Comparison of ENCODE assay signal across 8 cellular contexts in the genomic region with DNA sequence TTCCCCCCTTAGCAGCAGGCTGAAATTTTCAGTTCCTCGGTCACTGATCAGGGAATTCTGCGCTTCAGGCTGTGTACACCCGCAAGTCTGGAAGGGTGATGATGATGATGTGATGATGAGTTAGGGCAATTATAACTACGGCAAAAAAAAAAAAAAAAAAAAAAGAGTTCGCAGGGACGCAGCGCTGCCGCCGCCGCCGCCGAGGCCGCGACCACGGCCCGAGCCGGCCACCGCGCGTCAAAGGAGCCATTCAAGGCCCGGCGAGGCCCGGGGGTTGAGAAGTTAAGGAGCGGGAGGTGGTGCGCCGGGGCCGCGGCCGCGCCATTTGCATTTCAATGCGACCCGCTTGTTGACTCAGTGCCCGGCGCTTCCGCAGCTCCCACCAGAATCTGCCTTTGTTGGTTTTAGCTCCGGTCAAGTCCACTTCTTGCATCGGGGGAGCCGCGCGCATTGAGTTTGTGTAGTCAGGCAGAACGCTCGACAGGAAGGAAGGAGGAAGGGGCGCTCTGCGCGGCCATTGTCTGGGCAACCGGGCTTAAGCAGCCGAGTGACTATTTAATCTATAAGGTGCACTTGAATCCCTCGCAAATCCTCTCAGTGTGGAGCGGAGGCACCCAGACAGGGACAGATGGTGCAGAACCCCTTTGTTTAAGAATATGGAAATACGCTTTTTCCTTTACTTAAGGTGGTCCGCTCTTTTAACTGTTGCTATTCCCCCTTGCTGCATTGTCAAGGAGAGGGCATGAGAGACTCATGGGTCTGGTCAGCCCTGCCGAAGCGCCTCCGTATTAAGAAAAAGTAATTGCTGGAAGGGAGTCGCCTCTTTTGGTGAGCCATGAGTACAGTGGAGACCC.
A peak's percentile ranks its signal among the peaks of the same experiment; 100 is the strongest.
DNase-seq lines count a peak whose midpoint lies in the region; ATAC-seq and TF ChIP-seq lines count a peak whose summit lies in the region.

No MANE protein-coding gene starts in this region.

- WGBS in transverse colon (ENCODE audit: low coverage in 1 of 2), 2 donors = 8 to 9% methylated on average over 10 to 55 of the region's 55 CpGs

- TF ChIP-seq CTCF in fibroblast of mammary gland (conservative IDR thresholded peaks at IDR 0.05; ENCODE audit: control insufficient read depth, insufficient read depth, low read depth, low read length) (no peak), transverse colon (IDR thresholded peaks at IDR 0.05) (no peak)

- peaks cover 0 to 5% of the 10 kb centered on the region in 2 donors for H3K4me1 ChIP-seq in mucosa of rectum (ENCODE audit: control insufficient read depth in 2 of 2, insufficient read depth in 2 of 2, low read length in 2 of 2)
- H3K4me1 ChIP-seq in transverse colon = peaks cover 0 to 10% (median 7%) of the 10 kb centered on the region in 4 donors

- no peaks in the 10 kb centered on the region for H3K36me3 ChIP-seq in mucosa of rectum (ENCODE audit: control insufficient read depth in 2 of 2, insufficient read depth in 2 of 2, low read length in 2 of 2)
- H3K36me3 ChIP-seq in transverse colon = no peaks in the 10 kb centered on the region

- no peaks in the 10 kb centered on the region for H3K27me3 ChIP-seq in mucosa of rectum (ENCODE audit: control insufficient read depth in 2 of 2, insufficient read depth in 2 of 2, low read length in 2 of 2)
- H3K27me3 ChIP-seq in transverse colon = no peaks in the 10 kb centered on the region

- peak overlapping the region; percentile 44 to 74 for H3K9ac ChIP-seq in mucosa of rectum (ENCODE audit: low read depth in 1 of 2, low read length in 2 of 2)

- in situ Hi-C loops in transverse colon (cut with MboI; ENCODE audit: low pct_ligation_motif_present in 1 of 4, low pct_unique_long_range_greater_than_20kb in 1 of 4, low sequenced_read_pairs in 3 of 4) = no loop called here

- H3K27ac ChIP-seq in mucosa of rectum (ENCODE audit: low read depth in 2 of 2, low read length in 2 of 2) = peak overlapping the region in 1 of 2 donors; percentile 25
- H3K27ac ChIP-seq in transverse colon = peak overlapping the region; percentile 31 to 61 (median 46)

- peak; percentile 94 for DNase-seq in DMS53 treated with DMSO at 0.1 percent for 48 hours (lab: John Stamatoyannopoulos, UW; ENCODE audit: unreplicated experiment)
- peak; percentile 20 for DNase-seq in NCI-H187 treated with DMSO at 0.1 percent for 48 hours (lab: John Stamatoyannopoulos, UW)
- peak; percentile 56 for DNase-seq in activated CD8-positive, alpha-beta memory T cell treated with anti-CD3 and anti-CD28 coated beads, Interleukin-2, amount 10 ng/mL, durations not matched to agents 7 days and 5 days
- DNase-seq in fibroblast of mammary gland (ENCODE audit: low read depth) = peak; percentile 60
- peak; percentile 37 for DNase-seq in transverse colon
- DNase-seq in RPMI8226 = no peak

- no peaks in the 10 kb centered on the region for H3K9me3 Mint-ChIP-seq in activated CD8-positive, alpha-beta memory T cell treated with anti-CD3 and anti-CD28 coated beads, Interleukin-2, amount 10 ng/mL, durations not matched to agents 7 days and 5 days (ENCODE audit: low read depth)

- peak overlapping the region; percentile 74 for H3K4me3 Mint-ChIP-seq in activated CD8-positive, alpha-beta memory T cell treated with anti-CD3 and anti-CD28 coated beads, Interleukin-2, amount 10 ng/mL, durations not matched to agents 7 days and 5 days

- CTCF ChIA-PET in activated CD8-positive, alpha-beta memory T cell treated with anti-CD3 and anti-CD28 coated beads, Interleukin-2, amount 10 ng/mL, durations not matched to agents 7 days and 5 days (lab: Charles Lee) = interaction anchor here (0.7 to 1.2 kb wide), 4 partner anchors 14 to 101 kb away, joined by 3 to 5 read pairs (median 4); no protein-coding TSS in a partner anchor

- H3K9me3 ChIP-seq in mucosa of rectum (ENCODE audit: control insufficient read depth in 2 of 2, low read length in 2 of 2) (no peaks in the 10 kb centered on the region), transverse colon (no peaks in the 10 kb centered on the region)

- TF ChIP-seq POLR2A in transverse colon (IDR thresholded peaks at IDR 0.05) = no peak

- H3K4me3 ChIP-seq in fibroblast of mammary gland (ENCODE audit: control insufficient read depth, low read depth, low read length) (peak overlapping the region; percentile 62), mucosa of rectum (ENCODE audit: low read length in 2 of 2) (peak overlapping the region; percentile 75 to 76), transverse colon (peak overlapping the region; percentile 34 to 68 (median 40))

- peaks cover 3% of the 10 kb centered on the region for H3K36me3 Mint-ChIP-seq in activated CD8-positive, alpha-beta memory T cell treated with anti-CD3 and anti-CD28 coated beads, Interleukin-2, amount 10 ng/mL, durations not matched to agents 7 days and 5 days

- peaks cover 14% of the 10 kb centered on the region for H3K4me1 Mint-ChIP-seq in activated CD8-positive, alpha-beta memory T cell treated with anti-CD3 and anti-CD28 coated beads, Interleukin-2, amount 10 ng/mL, durations not matched to agents 7 days and 5 days

- TF ChIP-seq EP300 in transverse colon (IDR thresholded peaks at IDR 0.05; ENCODE audit: low read depth) = no peak

- ATAC-seq in GM21786 (IDR thresholded peaks at IDR 0.05; ENCODE audit: unreplicated experiment) = peak; percentile 47
- ATAC-seq in activated CD8-positive, alpha-beta memory T cell treated with anti-CD3 and anti-CD28 coated beads, Interleukin-2, amount 10 ng/mL, durations not matched to agents 7 days and 5 days = peak; percentile 70

- H3K27me3 Mint-ChIP-seq in activated CD8-positive, alpha-beta memory T cell treated with anti-CD3 and anti-CD28 coated beads, Interleukin-2, amount 10 ng/mL, durations not matched to agents 7 days and 5 days = peaks cover 19% of the 10 kb centered on the region

- intact Hi-C loops in transverse colon (cut with DNase I; ENCODE audit: low total_unique reads) = no loop called here

- peak overlapping the region; percentile 86 for H3K27ac Mint-ChIP-seq in activated CD8-positive, alpha-beta memory T cell treated with anti-CD3 and anti-CD28 coated beads, Interleukin-2, amount 10 ng/mL, durations not matched to agents 7 days and 5 days
